In genomic region chr16:31064882-31065461, GRCh38 we compare ENCODE assay signal across 10 cellular contexts. TPM values are rescaled to one million over a fixed set of nuclear protein-coding genes. Genes with fewer than 3 reads are reported as not detected.
DNase-seq lines count a peak whose midpoint lies in the region; ATAC-seq, FAIRE-seq and TF ChIP-seq lines count a peak whose summit lies in the region.
"Had no signal": no experiment of that assay in that cellular context is flagged by ENCODE, and none has a peak within 500 bp of the region (broad histone marks: within the 10 kb centered on the region; RNA-seq: fewer than 3 reads in every experiment).

No MANE protein-coding gene starts in this region.

- POLR2A ChIA-PET in T-cell (lab: Charles Lee) = no interaction called here

- ATAC-seq in T-cell (replicated peaks in 1 of 4) (peak; percentile 26 to 43 (median 33)), gastrocnemius medialis (peak; percentile 90 to 98)

- TF ChIP-seq POLR2A in gastrocnemius medialis (IDR thresholded peaks at IDR 0.05) = no peak
- no peak for TF ChIP-seq POLR2A in GM12892 (IDR thresholded peaks at IDR 0.05; ENCODE audit: low read depth, low read length)

- peak overlapping the region; percentile 44 to 82 (median 66) for H3K4me3 Mint-ChIP-seq in T-cell

- FAIRE-seq in GM12892 (lab: Jason Lieb, UNC) = no peak
- FAIRE-seq: H1 had no signal

- peaks cover 15% of the 10 kb centered on the region for H3K36me3 Mint-ChIP-seq in T-cell
- H3K36me3 Mint-ChIP-seq: naive B cell had no signal

- TF ChIP-seq CTCF in fibroblast of mammary gland (conservative IDR thresholded peaks at IDR 0.05; ENCODE audit: control insufficient read depth, insufficient read depth, low read depth, low read length) = no peak
- no peak for TF ChIP-seq CTCF in gastrocnemius medialis (IDR thresholded peaks at IDR 0.05 in 4 of 5, conservative IDR thresholded peaks at IDR 0.05 in 1 of 5)

- peaks cover 3 to 11% of the 10 kb centered on the region in 2 donors for H3K4me1 ChIP-seq in gastrocnemius medialis

- peak overlapping the region; percentile 86 to 87 for H3K27ac Mint-ChIP-seq in T-cell

- H3K9me3 Mint-ChIP-seq in T-cell = no peaks in the 10 kb centered on the region

- H3K36me3 ChIP-seq in gastrocnemius medialis = peaks cover 0 to 30% of the 10 kb centered on the region in 2 donors

- in situ Hi-C loops in gastrocnemius medialis (cut with MboI; ENCODE audit: low sequenced_read_pairs in 4 of 4) = no loop called here

- H3K4me3 ChIP-seq in fibroblast of mammary gland (ENCODE audit: control insufficient read depth, low read depth, low read length) (no peak overlapping the region), gastrocnemius medialis (no peak overlapping the region)

- intact Hi-C loops in gastrocnemius medialis (cut with DNase I; ENCODE audit: low total_unique reads) = no loop called here

- H3K9me3 ChIP-seq in gastrocnemius medialis = no peaks in the 10 kb centered on the region

- CTCF ChIA-PET in T-cell (lab: Charles Lee) = no interaction called here

- no peaks in the 10 kb centered on the region for H3K27me3 Mint-ChIP-seq in T-cell
- H3K27me3 Mint-ChIP-seq: naive B cell had no signal

- peaks cover 43 to 63% (median 44%) of the 10 kb centered on the region in 3 donors for H3K4me1 Mint-ChIP-seq in T-cell

- H3K27ac ChIP-seq in gastrocnemius medialis = peak overlapping the region; percentile 51 to 78 (median 57)

- DNase-seq in ELR (ENCODE audit: low read depth) = peak; percentile 95
- no peak for DNase-seq in T-cell
- DNase-seq in fibroblast of mammary gland (ENCODE audit: low read depth) = peak; percentile 98
- peak; percentile 38 to 83 for DNase-seq in gastrocnemius medialis
- no peak for DNase-seq in hippocampal formation (lab: John Stamatoyannopoulos, UW)
- DNase-seq in NCI-H2196 (lab: John Stamatoyannopoulos, UW; ENCODE audit: unreplicated experiment) = no peak
- no peak for DNase-seq in NCI-H69 (lab: John Stamatoyannopoulos, UW)
- no peak for DNase-seq in GM12892 (ENCODE audit: insufficient read length)
- DNase-seq: naive B cell had no signal

- H3K27me3 ChIP-seq in gastrocnemius medialis = no peaks in the 10 kb centered on the region

RNA-seq across cellular contexts. Expression of gene ZNF668, which starts 9.1 kb away (rescaled TPM):
- total RNA-seq in T-cell (10 to 100 TPM; 12.3 to 14.4 (median 14.3) TPM), gastrocnemius medialis (10 to 100 TPM in 2 of 4 donors, 1 to 10 TPM in 2; 6.6 to 16.0 (median 11.0) TPM)
- 3.2 TPM for polyA plus RNA-seq in GM12892 (2012; ENCODE audit: missing spikeins)

RNA-seq across cellular contexts. Expression of gene ZNF646, which starts 9.2 kb away (rescaled TPM):
- total RNA-seq in T-cell (10 to 100 TPM; 21.1 to 47.7 (median 44.1) TPM), gastrocnemius medialis (10 to 100 TPM; 11.7 to 33.2 (median 21.5) TPM)
- polyA plus RNA-seq in GM12892 (2012; ENCODE audit: missing spikeins) = 5.3 TPM

RNA-seq across cellular contexts. Expression of gene PRSS53, which starts 23.8 kb away (rescaled TPM):
- total RNA-seq in T-cell = 10 to 100 TPM in 3 of 5 donors, 1 to 10 TPM in 2; 4.5 to 15.3 (median 13.1) TPM
- under 1 TPM; 0.07 to 0.75 (median 0.21) TPM for total RNA-seq in gastrocnemius medialis
- 2.1 TPM for polyA plus RNA-seq in GM12892 (2012; ENCODE audit: missing spikeins)

RNA-seq across cellular contexts. Expression of gene VKORC1, which starts 29.6 kb away (rescaled TPM):
- total RNA-seq in T-cell (10 to 100 TPM; 31.8 to 66.4 (median 56.9) TPM), gastrocnemius medialis (10 to 100 TPM; 20.1 to 35.9 (median 32.9) TPM)
- 78.4 TPM for polyA plus RNA-seq in GM12892 (2012; ENCODE audit: missing spikeins)

RNA-seq across cellular contexts. Expression of gene STX4, which starts 31.6 kb away (rescaled TPM):
- total RNA-seq in T-cell = 100 to 1,000 TPM in 2 of 5 donors, 10 to 100 TPM in 3; 73.9 to 110 (median 94.6) TPM
- total RNA-seq in gastrocnemius medialis = 10 to 100 TPM; 14.9 to 24.3 (median 21.4) TPM
- 31.2 TPM for polyA plus RNA-seq in GM12892 (2012; ENCODE audit: missing spikeins)

Comparison
In these comparisons a context has a peak if more than half of its experiments do, and no peak if none do; other contexts are left out.
1. DNase-seq: peak in ELR (single experiment), fibroblast of mammary gland (single experiment) and gastrocnemius medialis (2 of 2); none in T-cell (0 of 34), hippocampal formation (0 of 2), NCI-H2196 (single experiment), NCI-H69 (single experiment) and GM12892 (single experiment).